14 cellular contexts compared by ENCODE assay signal in the genomic region with DNA sequence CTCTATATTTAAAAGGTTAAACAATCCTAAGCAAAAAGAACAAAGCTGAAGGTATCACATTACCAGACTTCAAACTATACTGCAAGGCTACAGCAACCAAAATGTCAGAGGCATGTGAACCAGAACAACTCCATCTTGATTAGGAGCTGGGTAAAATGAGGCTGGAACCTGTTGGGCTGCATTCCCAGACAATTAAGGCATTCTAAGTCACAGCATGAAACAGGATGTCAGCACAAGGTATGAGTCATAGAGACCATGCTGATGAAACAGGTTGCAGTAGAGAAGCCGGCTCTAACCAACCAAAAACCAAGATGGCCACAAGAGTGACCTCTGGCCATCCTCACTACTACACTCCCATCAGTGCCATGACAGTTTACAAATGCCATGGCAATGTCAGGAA.
DNase-seq lines count a peak whose midpoint lies in the region; ATAC-seq, FAIRE-seq and TF ChIP-seq lines count a peak whose summit lies in the region.
"Had no signal": no experiment of that assay in that cellular context is flagged by ENCODE, and none has a peak within 500 bp of the region (broad histone marks: within the 10 kb centered on the region; RNA-seq: fewer than 3 reads in every experiment).

No MANE protein-coding gene starts in this region.

- FAIRE-seq in HepG2 (lab: Jason Lieb, UNC): no peak
- FAIRE-seq in urothelium cell line (lab: Jason Lieb, UNC): peak; percentile 35

- H3K36me3 ChIP-seq in HepG2 (replicated peaks in 1 of 2; ENCODE audit: control insufficient read depth in 1 of 2, insufficient read depth in 2 of 2, low read length in 2 of 2): no peaks in the 10 kb centered on the region
- no peaks in the 10 kb centered on the region for H3K36me3 ChIP-seq in right lobe of liver
- H3K36me3 ChIP-seq: BE2C had no signal

- no peak overlapping the region for H2AFZ ChIP-seq in HepG2 (ENCODE audit: low read length)

- POLR2A ChIA-PET in HepG2 (lab: Yijun Ruan, JAX): no interaction called here

- TF ChIP-seq RAD21 in HepG2 (CRISPR knock-in tag; IDR thresholded peaks at IDR 0.05): no peak

- TF ChIP-seq EP300 in HepG2 (IDR thresholded peaks at IDR 0.05; ENCODE audit: low read depth in 2 of 2, low read length in 2 of 2) (no peak), HepG2 (CRISPR knock-in tag; IDR thresholded peaks at IDR 0.05; ENCODE audit: borderline replicate concordance) (no peak)

- no peak overlapping the region for H3K4me2 ChIP-seq in HepG2 (ENCODE audit: low read depth, low read length)

- H3K27me3 ChIP-seq in HepG2 (ENCODE audit: control insufficient read depth in 1 of 2, insufficient read depth in 2 of 2, low read length in 2 of 2): no peaks in the 10 kb centered on the region
- no peaks in the 10 kb centered on the region for H3K27me3 ChIP-seq in right lobe of liver
- H3K27me3 ChIP-seq: BE2C had no signal

- H3K9me3 ChIP-seq in HepG2 (ENCODE audit: low read length) (no peaks in the 10 kb centered on the region), right lobe of liver (no peaks in the 10 kb centered on the region)
- H3K9me3 ChIP-seq: BE2C had no signal

- DNase-seq in HepG2 (ENCODE audit: low spot score): no peak
- DNase-seq in right lobe of liver: no peak
- DNase-seq in RKO (ENCODE audit: low spot score): peak; percentile 82
- DNase-seq in fibroblast of pulmonary artery (ENCODE audit: low read depth): peak; percentile 13
- DNase-seq in urothelium cell line (ENCODE audit: low spot score): peak; percentile 26
- no peak for DNase-seq in HCEC 1CT
- no peak for DNase-seq in NCI-H2196 treated with DMSO at 0.1 percent for 48 hours (lab: John Stamatoyannopoulos, UW; ENCODE audit: unreplicated experiment)
- no peak for DNase-seq in NCI-H774 (lab: John Stamatoyannopoulos, UW)
- DNase-seq: anterior cingulate cortex, BE2C, NCI-H446, T-helper 2 cell had no signal

- BruUV-seq in HepG2 (replicated peaks; lab: Mats Ljungman, UMichigan): no TSS peak

- WGBS in HepG2 (ENCODE audit: low lambda C conversion rate): no CpG with 5 or more reads among the region's 1 CpG
- 80% methylated on average over 1 of the region's 1 CpG for WGBS in right lobe of liver (ENCODE audit: insufficient coverage, low coverage, low lambda C conversion rate, missing lambda C conversion rate)

- CTCF ChIA-PET in HepG2 (lab: Yijun Ruan, JAX; ENCODE audit: low intra/inter-chr PET ratio, low total read pairs): no interaction called here

- TF ChIP-seq CTCF in HepG2 (CRISPR knock-in tag; IDR thresholded peaks at IDR 0.05) (no peak), right lobe of liver (IDR thresholded peaks at IDR 0.05) (no peak), fibroblast of pulmonary artery (IDR thresholded peaks at IDR 0.05; ENCODE audit: low read length, missing control alignments) (no peak)

- TF ChIP-seq POLR2A in HepG2 (IDR thresholded peaks at IDR 0.05; ENCODE audit: insufficient read depth in 1 of 2, low read depth in 2 of 2, low read length in 2 of 2) (no peak), right lobe of liver (IDR thresholded peaks at IDR 0.05) (no peak)

- H3K79me2 ChIP-seq in HepG2 (ENCODE audit: insufficient read depth, low read length): no peaks in the 10 kb centered on the region

- intact Hi-C loops in HepG2 (cut with micrococcal nuclease; ENCODE audit: unreplicated experiment): no loop called here
- intact Hi-C loops in right lobe of liver (cut with DNase I): no loop called here

- no peaks in the 10 kb centered on the region for H4K20me1 ChIP-seq in HepG2 (ENCODE audit: insufficient read depth, low read length)

- ATAC-seq in HepG2 (no peak), right lobe of liver (no peak)
- ATAC-seq: left lobe of liver had no signal

- in situ Hi-C loops in HepG2 (cut with HindIII; ENCODE audit: extremely low pct_ligation_motif_present, low pct_unique_long_range_greater_than_20kb): no loop called here

- H3K4me3 ChIP-seq in HepG2 (replicated peaks in 1 of 3; ENCODE audit: insufficient read depth in 1 of 3, low read depth in 2 of 3, low read length in 3 of 3): no peak overlapping the region
- no peak overlapping the region for H3K4me3 ChIP-seq in right lobe of liver
- H3K4me3 ChIP-seq in fibroblast of pulmonary artery (replicated peaks; ENCODE audit: low read depth, low read length): no peak overlapping the region

- H3K27ac ChIP-seq in HepG2 (ENCODE audit: extremely low read length, insufficient read depth, low read length): no peak overlapping the region
- H3K27ac ChIP-seq in right lobe of liver: no peak overlapping the region
- H3K27ac ChIP-seq: HL-60 had no signal

- no peak overlapping the region for H3K9ac ChIP-seq in HepG2 (ENCODE audit: insufficient read depth, low read depth, low read length)

- H3K4me1 ChIP-seq in HepG2 (ENCODE audit: insufficient read depth, low read length) (no peaks in the 10 kb centered on the region), right lobe of liver (no peaks in the 10 kb centered on the region)

TF ChIP-seq in HepG2, 621 proteins besides CTCF, POLR2A, EP300 and RAD21:
- TF ChIP-seq, protein P1, sequence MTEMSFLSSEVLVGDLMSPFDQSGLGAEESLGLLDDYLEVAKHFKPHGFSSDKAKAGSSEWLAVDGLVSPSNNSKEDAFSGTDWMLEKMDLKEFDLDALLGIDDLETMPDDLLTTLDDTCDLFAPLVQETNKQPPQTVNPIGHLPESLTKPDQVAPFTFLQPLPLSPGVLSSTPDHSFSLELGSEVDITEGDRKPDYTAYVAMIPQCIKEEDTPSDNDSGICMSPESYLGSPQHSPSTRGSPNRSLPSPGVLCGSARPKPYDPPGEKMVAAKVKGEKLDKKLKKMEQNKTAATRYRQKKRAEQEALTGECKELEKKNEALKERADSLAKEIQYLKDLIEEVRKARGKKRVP (CRISPR knock-in tag; IDR thresholded peaks at IDR 0.05): peak in 1 of 2 experiments; percentile 56; a peak in 2 of 4 replicates
- TF ChIP-seq ZNF34 (CRISPR knock-in tag; IDR thresholded peaks at IDR 0.05; ENCODE audit: borderline replicate concordance) (no peak), FOSL2 (CRISPR knock-in tag; IDR thresholded peaks at IDR 0.05) (peak; percentile 75)
TF ChIP-seq in HepG2: peak in this region for 2.

Comparison
In these comparisons a context has a peak if more than half of its experiments do, and no peak if none do; other contexts are left out.
1. DNase-seq: peak in RKO (single experiment), fibroblast of pulmonary artery (single experiment) and urothelium cell line (single experiment); none in HepG2 (single experiment), right lobe of liver (0 of 3), HCEC 1CT (single experiment), NCI-H2196 treated with DMSO at 0.1 percent for 48 hours (single experiment) and NCI-H774 (single experiment).